ENCODE assay signal across 5 cellular contexts in the genomic region with DNA sequence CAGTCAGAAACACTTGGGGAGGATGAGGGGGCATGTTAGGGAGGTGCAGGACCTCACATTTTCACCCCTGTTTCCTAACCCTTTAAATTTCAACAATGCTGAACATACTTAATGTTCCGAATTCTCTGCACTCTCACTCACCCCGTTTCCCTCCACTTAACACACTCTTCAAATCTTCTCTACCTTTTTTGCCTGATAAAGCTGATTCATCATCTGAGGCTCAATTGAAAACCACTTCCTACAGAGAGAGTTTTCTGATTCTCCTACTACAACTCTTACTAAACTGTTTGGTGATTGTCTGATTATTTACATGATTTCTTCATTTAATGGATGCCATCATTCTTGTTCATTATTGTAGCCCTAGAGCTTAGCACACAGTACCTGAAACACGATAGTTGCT.
"Had no signal": no experiment of that assay in that cellular context is flagged by ENCODE, and none has a peak within 500 bp of the region (broad histone marks: within the 10 kb centered on the region; RNA-seq: fewer than 3 reads in every experiment).

No MANE protein-coding gene starts in this region.

- H3K9me3 Mint-ChIP-seq: GM23338, H9 had no signal

- ATAC-seq: GM23338 had no signal

- H3K4me1 Mint-ChIP-seq: GM23338, H9 had no signal

- DNase-seq: H9, HCEC 1CT, IMR-90, KBM-7 had no signal

- H3K4me3 ChIP-seq: GM23338 had no signal

- H2AFZ ChIP-seq: GM23338 had no signal

- H3K27ac Mint-ChIP-seq: GM23338, H9 had no signal

- H3K4me2 ChIP-seq: GM23338 had no signal

- H3K4me3 Mint-ChIP-seq: GM23338, H9 had no signal
